ENCODE assay signal across 8 cellular contexts in the genomic region with DNA sequence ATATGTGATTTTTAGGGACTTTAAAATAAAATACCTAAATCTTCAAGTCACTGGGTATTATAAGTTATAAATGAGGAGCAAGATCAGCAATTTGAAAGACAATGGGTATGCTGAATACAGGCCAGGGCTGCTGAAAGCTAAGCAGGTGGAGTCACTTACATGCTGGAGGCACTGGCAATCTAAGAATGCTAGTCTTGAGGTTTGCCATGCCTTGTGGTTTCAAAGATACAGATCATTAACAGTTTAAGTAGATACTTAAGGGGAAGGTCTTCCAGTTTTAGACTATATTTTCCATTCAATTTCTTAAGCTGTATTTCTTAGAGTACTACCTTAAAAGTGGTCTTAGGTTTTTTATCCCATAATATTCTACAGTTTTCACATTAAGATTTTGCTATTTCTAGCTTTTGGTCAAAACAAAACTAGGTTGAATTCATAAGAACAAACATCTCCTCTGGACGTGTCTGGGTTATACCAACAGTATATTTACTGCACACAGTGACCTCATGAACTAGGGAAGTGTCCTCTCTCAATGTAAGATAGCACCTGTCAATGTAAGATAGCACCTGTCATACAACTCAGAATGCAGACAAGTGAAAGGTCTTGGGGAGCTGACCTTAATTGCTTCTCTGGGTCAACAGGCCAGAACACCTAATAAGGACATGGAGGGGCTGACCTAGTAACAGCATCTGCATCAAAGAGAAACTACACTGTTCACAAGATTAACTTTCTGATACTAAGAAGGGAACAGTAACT. TPM values are rescaled to one million over a fixed set of nuclear protein-coding genes. Genes with fewer than 3 reads are reported as not detected.
DNase-seq lines count a peak whose midpoint lies in the region; ATAC-seq and TF ChIP-seq lines count a peak whose summit lies in the region.

No MANE protein-coding gene starts in this region.

- H3K36me3 ChIP-seq in HUES64 (ENCODE audit: insufficient read depth, low read length) (peaks cover 38% of the 10 kb centered on the region), adipocyte (ENCODE audit: control insufficient read depth, insufficient read depth, low read length, severe bottlenecking) (peaks cover 41% of the 10 kb centered on the region)
- H3K36me3 ChIP-seq in naive thymus-derived CD4-positive, alpha-beta T cell (ENCODE audit: control insufficient read depth in 2 of 3, insufficient read depth in 3 of 3, low read length in 3 of 3), result peaks cover 0 to 25% (median 5%) of the 10 kb centered on the region in 3 experiments

- no peak for TF ChIP-seq CTCF in GM13977 (IDR thresholded peaks at IDR 0.05; ENCODE audit: extremely low read depth, insufficient read depth, missing control alignments)

- POLR2A ChIA-PET in naive thymus-derived CD4-positive, alpha-beta T cell (lab: Charles Lee), result interaction anchor here (0.7 to 1.3 kb wide), 4 partner anchors 8 to 1063 kb away, joined by 3 to 4 read pairs (median 3); a partner anchor contains a TSS

- peak overlapping the region; percentile 93 to 99 (median 96) for H3K4me3 Mint-ChIP-seq in naive thymus-derived CD4-positive, alpha-beta T cell

- H3K4me3 ChIP-seq in HUES64 (ENCODE audit: low read length), result peak overlapping the region; percentile 68
- peak overlapping the region; percentile 98 for H3K4me3 ChIP-seq in adipocyte (ENCODE audit: low read length)
- peak overlapping the region; percentile 97 for H3K4me3 ChIP-seq in naive thymus-derived CD4-positive, alpha-beta T cell (ENCODE audit: low read length)

- H3K9ac ChIP-seq in HUES64 (ENCODE audit: low read depth, low read length) (no peak overlapping the region), adipocyte (ENCODE audit: low read length) (peak overlapping the region; percentile 95)

- in situ Hi-C loops in GM13977 (cut with MboI; ENCODE audit: low pct_unique_long_range_greater_than_20kb, low sequenced_read_pairs, unreplicated experiment), result no loop called here

- peaks cover 44% of the 10 kb centered on the region for H3K4me1 ChIP-seq in HUES64 (ENCODE audit: insufficient read depth, low read length)
- peaks cover 26% of the 10 kb centered on the region for H3K4me1 ChIP-seq in adipocyte (ENCODE audit: control insufficient read depth, insufficient read depth, low read length)
- H3K4me1 ChIP-seq in naive thymus-derived CD4-positive, alpha-beta T cell (ENCODE audit: control insufficient read depth in 2 of 2, insufficient read depth in 2 of 2, low read length in 2 of 2), result peaks cover 15 to 18% of the 10 kb centered on the region in 2 donors

- DNase-seq in GM13977 (ENCODE audit: low spot score) (peak; percentile 77), adipocyte (ENCODE audit: low read depth) (no peak), Ammon's horn (ENCODE audit: low spot score) (no peak), putamen (ENCODE audit: low spot score) (no peak)
- DNase-seq in naive thymus-derived CD4-positive, alpha-beta T cell, result no peak
- no peak for DNase-seq in stimulated activated CD4-positive, alpha-beta T cell treated with anti-CD3 and anti-CD28 coated beads, Interleukin-1b, Interleukin-23, amount 100 ng/mL, for 48 hours

- peak overlapping the region; percentile 22; the same call in 1 of the 2 replicates for H3K27ac ChIP-seq in HUES64 (ENCODE audit: low read depth, low read length)
- peak overlapping the region; percentile 86 for H3K27ac ChIP-seq in naive thymus-derived CD4-positive, alpha-beta T cell (ENCODE audit: low read depth, low read length)

- 37% methylated on average over 1 of the region's 1 CpG for WGBS in HUES64

- H3K27me3 Mint-ChIP-seq in naive thymus-derived CD4-positive, alpha-beta T cell, result no peaks in the 10 kb centered on the region

- peaks cover 10 to 27% (median 18%) of the 10 kb centered on the region in 5 donors for H3K36me3 Mint-ChIP-seq in naive thymus-derived CD4-positive, alpha-beta T cell

- CTCF ChIA-PET in naive thymus-derived CD4-positive, alpha-beta T cell (lab: Charles Lee), result interaction anchor here (1.2 kb wide), 1 partner anchor 10 kb away, joined by 3 read pairs; no protein-coding TSS in a partner anchor

- H3K9me3 ChIP-seq in HUES64 (ENCODE audit: insufficient read depth, low read depth, low read length) (no peaks in the 10 kb centered on the region), adipocyte (ENCODE audit: control insufficient read depth, low read length) (no peaks in the 10 kb centered on the region)
- no peaks in the 10 kb centered on the region for H3K9me3 ChIP-seq in naive thymus-derived CD4-positive, alpha-beta T cell (ENCODE audit: control insufficient read depth in 2 of 3, low read length in 3 of 3)

- ATAC-seq in GM21576 (IDR thresholded peaks at IDR 0.05; ENCODE audit: unreplicated experiment), result peak; percentile 78
- no peak for ATAC-seq in naive thymus-derived CD4-positive, alpha-beta T cell

- H3K27me3 ChIP-seq in HUES64 (ENCODE audit: insufficient read depth, low read length), result no peaks in the 10 kb centered on the region
- H3K27me3 ChIP-seq in adipocyte (replicated peaks; ENCODE audit: control insufficient read depth, insufficient read depth, low read length), result no peaks in the 10 kb centered on the region
- H3K27me3 ChIP-seq in naive thymus-derived CD4-positive, alpha-beta T cell (ENCODE audit: control insufficient read depth in 2 of 2, insufficient read depth in 2 of 2, low read length in 2 of 2), result no peaks in the 10 kb centered on the region

- no peaks in the 10 kb centered on the region for H3K9me3 Mint-ChIP-seq in naive thymus-derived CD4-positive, alpha-beta T cell

- H3K27ac Mint-ChIP-seq in naive thymus-derived CD4-positive, alpha-beta T cell, result peak overlapping the region; percentile 81 to 95 (median 90)

- H3K4me1 Mint-ChIP-seq in naive thymus-derived CD4-positive, alpha-beta T cell, result peaks cover 21 to 59% (median 46%) of the 10 kb centered on the region in 7 donors

- intact Hi-C loops in naive thymus-derived CD4-positive, alpha-beta T cell (cut with micrococcal nuclease), result loop anchor here (2.0 to 5.0 kb wide), 6 partner anchors 286 to 1389 kb away; a partner anchor contains a TSS

RNA-seq across cellular contexts. Expression of a gene that starts 2.0 kb away (rescaled TPM):
- polyA plus RNA-seq in HUES64 (2013, experiment 1 of 2), result 114 TPM
- polyA plus RNA-seq in HUES64 (2013, experiment 2 of 2), result 134 TPM
- 100 to 1,000 TPM in 1 of 5 experiments, 10 to 100 TPM in 4; 39.9 to 131 (median 60.0) TPM for total RNA-seq in naive thymus-derived CD4-positive, alpha-beta T cell
- polyA plus RNA-seq in naive thymus-derived CD4-positive, alpha-beta T cell, result 100 to 1,000 TPM; 183 to 209 TPM
